In genomic region chr11:10298342-10298741, GRCh38 we compare ENCODE assay signal across 8 cellular contexts. TPM values are rescaled to one million over a fixed set of nuclear protein-coding genes. Genes with fewer than 3 reads are reported as not detected.
DNase-seq lines count a peak whose midpoint lies in the region; ATAC-seq and TF ChIP-seq lines count a peak whose summit lies in the region.

No MANE protein-coding gene starts in this region.

- H3F3A ChIP-seq in MM.1S (ENCODE audit: insufficient read depth, low read length) = peaks cover 31% of the 10 kb centered on the region

- no peak overlapping the region for H3K9ac ChIP-seq in MM.1S (ENCODE audit: low read length)

- peak; percentile 16; the same call in 1 of the 2 replicates for TF ChIP-seq CTCF in MM.1S (IDR thresholded peaks at IDR 0.05; ENCODE audit: low read length)
- TF ChIP-seq CTCF in RWPE1 (conservative IDR thresholded peaks at IDR 0.05; ENCODE audit: low read depth) = no peak

- no peaks in the 10 kb centered on the region for H3K9me3 ChIP-seq in MM.1S (replicated peaks; ENCODE audit: insufficient read depth, low read length)

- H3K9me3 Mint-ChIP-seq in activated T-cell treated with anti-CD3 and anti-CD28 coated beads, Interleukin-2, amount 50 U/mL, for 72 hours = no peaks in the 10 kb centered on the region
- no peaks in the 10 kb centered on the region for H3K9me3 Mint-ChIP-seq in natural killer cell treated with Interleukin-12 subunit alpha and Interleukin-12 subunit beta and Interleukin-15 and Interleukin-18, amount 100 ng/mL, for 72 hours

- H3K27ac ChIP-seq in MM.1S (ENCODE audit: low read length) (no peak overlapping the region; the same call in 1 of the 2 replicates), RWPE1 (no peak overlapping the region)

- no peaks in the 10 kb centered on the region for H3K27me3 ChIP-seq in MM.1S (replicated peaks; ENCODE audit: insufficient read depth, low read length)

- H2AFZ ChIP-seq in MM.1S (ENCODE audit: low read length) = no peak overlapping the region

- CTCF ChIA-PET in RWPE1 (lab: Yijun Ruan, JAX) = no interaction called here

- H3K4me2 ChIP-seq in MM.1S (ENCODE audit: low read depth, low read length) = no peak overlapping the region

- no peaks in the 10 kb centered on the region for H3K36me3 ChIP-seq in MM.1S (replicated peaks; ENCODE audit: insufficient read depth, low read length)

- ATAC-seq in activated T-cell treated with anti-CD3 and anti-CD28 coated beads, Interleukin-2, amount 50 U/mL, for 72 hours (replicated peaks in 1 of 2) = peak; percentile 79 to 90
- peak; percentile 87 to 91 for ATAC-seq in natural killer cell treated with Interleukin-12 subunit alpha and Interleukin-12 subunit beta and Interleukin-15 and Interleukin-18, amount 100 ng/mL, for 72 hours

- POLR2A ChIA-PET in RWPE1 (lab: Yijun Ruan, JAX; ENCODE audit: low non-redundant PET) = no interaction called here

- peaks cover 2 to 3% of the 10 kb centered on the region in 2 donors for H3K36me3 Mint-ChIP-seq in activated T-cell treated with anti-CD3 and anti-CD28 coated beads, Interleukin-2, amount 50 U/mL, for 72 hours (ENCODE audit: insufficient read depth in 2 of 2)
- peaks cover 5% of the 10 kb centered on the region for H3K36me3 Mint-ChIP-seq in natural killer cell treated with Interleukin-12 subunit alpha and Interleukin-12 subunit beta and Interleukin-15 and Interleukin-18, amount 100 ng/mL, for 72 hours

- H3K4me1 Mint-ChIP-seq in activated T-cell treated with anti-CD3 and anti-CD28 coated beads, Interleukin-2, amount 50 U/mL, for 72 hours (ENCODE audit: low read depth) = peaks cover 46% of the 10 kb centered on the region
- H3K4me1 Mint-ChIP-seq in natural killer cell treated with Interleukin-12 subunit alpha and Interleukin-12 subunit beta and Interleukin-15 and Interleukin-18, amount 100 ng/mL, for 72 hours (ENCODE audit: low read depth in 2 of 2) = peaks cover 33 to 34% of the 10 kb centered on the region in 2 donors

- peaks cover 78% of the 10 kb centered on the region for H3K27me3 Mint-ChIP-seq in activated T-cell treated with anti-CD3 and anti-CD28 coated beads, Interleukin-2, amount 50 U/mL, for 72 hours (ENCODE audit: low read depth)
- peaks cover 41 to 56% of the 10 kb centered on the region in 2 donors for H3K27me3 Mint-ChIP-seq in natural killer cell treated with Interleukin-12 subunit alpha and Interleukin-12 subunit beta and Interleukin-15 and Interleukin-18, amount 100 ng/mL, for 72 hours

- H3K4me3 Mint-ChIP-seq in activated T-cell treated with anti-CD3 and anti-CD28 coated beads, Interleukin-2, amount 50 U/mL, for 72 hours = peak overlapping the region; percentile 7 to 35
- H3K4me3 Mint-ChIP-seq in natural killer cell treated with Interleukin-12 subunit alpha and Interleukin-12 subunit beta and Interleukin-15 and Interleukin-18, amount 100 ng/mL, for 72 hours = no peak overlapping the region

- peaks cover 22% of the 10 kb centered on the region for H3K79me2 ChIP-seq in MM.1S (ENCODE audit: low read length)

- DNase-seq in SKM-1 treated with dmso at 0.1 percent for 144 hours (lab: John Stamatoyannopoulos, UW; ENCODE audit: unreplicated experiment) (peak; percentile 25), SKM-1 (lab: John Stamatoyannopoulos, UW; ENCODE audit: unreplicated experiment) (no peak), HCEC 1CT (peak; percentile 94), MM.1S (peak; percentile 72), COR-L47 (lab: John Stamatoyannopoulos, UW) (no peak), RWPE1 (ENCODE audit: low spot score) (no peak)
- peak; percentile 73 to 74 for DNase-seq in activated T-cell treated with anti-CD3 and anti-CD28 coated beads, Interleukin-2, amount 50 U/mL, for 72 hours
- peak; percentile 76 for DNase-seq in natural killer cell treated with Interleukin-12 subunit alpha and Interleukin-12 subunit beta and Interleukin-15 and Interleukin-18, amount 100 ng/mL, for 72 hours (ENCODE audit: low spot score)

- peaks cover 14% of the 10 kb centered on the region for H3K4me1 ChIP-seq in MM.1S (ENCODE audit: low read length)

- no peak overlapping the region for H3K4me3 ChIP-seq in MM.1S (ENCODE audit: low read length)

- no peaks in the 10 kb centered on the region for H4K20me1 ChIP-seq in MM.1S (ENCODE audit: insufficient read depth, low read length)

- H3K9me2 ChIP-seq in MM.1S (replicated peaks; ENCODE audit: insufficient read depth, low read length) = no peaks in the 10 kb centered on the region

- no peak overlapping the region for H3K27ac Mint-ChIP-seq in activated T-cell treated with anti-CD3 and anti-CD28 coated beads, Interleukin-2, amount 50 U/mL, for 72 hours
- H3K27ac Mint-ChIP-seq in natural killer cell treated with Interleukin-12 subunit alpha and Interleukin-12 subunit beta and Interleukin-15 and Interleukin-18, amount 100 ng/mL, for 72 hours = peak overlapping the region in 1 of 2 donors; percentile 12

RNA-seq across cellular contexts. Expression of gene SBF2, which starts 4.3 kb away (rescaled TPM):
- total RNA-seq in activated T-cell treated with anti-CD3 and anti-CD28 coated beads, Interleukin-2, amount 50 U/mL, for 72 hours = 10 to 100 TPM; 13.4 to 28.8 TPM
- 10 to 100 TPM; 15.4 to 20.4 TPM for total RNA-seq in natural killer cell treated with Interleukin-12 subunit alpha and Interleukin-12 subunit beta and Interleukin-15 and Interleukin-18, amount 100 ng/mL, for 72 hours

RNA-seq across cellular contexts. Expression of gene ADM, which starts 6.5 kb away (rescaled TPM):
- 1 to 10 TPM; 2.0 to 4.6 TPM for total RNA-seq in activated T-cell treated with anti-CD3 and anti-CD28 coated beads, Interleukin-2, amount 50 U/mL, for 72 hours
- total RNA-seq in natural killer cell treated with Interleukin-12 subunit alpha and Interleukin-12 subunit beta and Interleukin-15 and Interleukin-18, amount 100 ng/mL, for 72 hours = 10 to 100 TPM in 1 of 2 donors, 1 to 10 TPM in 1; 2.3 to 13.0 TPM

Comparison
In these comparisons a context has a peak if more than half of its experiments do, and no peak if none do; other contexts are left out.
1. DNase-seq: peak in SKM-1 treated with dmso at 0.1 percent for 144 hours (single experiment), HCEC 1CT (single experiment), MM.1S (single experiment), activated T-cell treated with anti-CD3 and anti-CD28 coated beads, Interleukin-2, amount 50 U/mL, for 72 hours (2 of 2) and natural killer cell treated with Interleukin-12 subunit alpha and Interleukin-12 subunit beta and Interleukin-15 and Interleukin-18, amount 100 ng/mL, for 72 hours (single experiment); none in SKM-1 (single experiment), COR-L47 (single experiment) and RWPE1 (single experiment).